ENCODE assay signal across 23 cellular contexts in genomic region chr1:95049935-95050334, GRCh38.
"Had no signal": no experiment of that assay in that cellular context is flagged by ENCODE, and none has a peak within 500 bp of the region (broad histone marks: within the 10 kb centered on the region; RNA-seq: fewer than 3 reads in every experiment).

No MANE protein-coding gene starts in this region.

- H3K36me3 ChIP-seq: gastrocnemius medialis, left ventricle myocardium inferior, spleen, tibial nerve had no signal

- H3K27me3 Mint-ChIP-seq: activated CD4-positive, alpha-beta memory T cell treated with anti-CD3 and anti-CD28 coated beads, Interleukin-2, amount 10 ng/mL, durations not matched to agents 7 days and 5 days; activated CD4-positive, alpha-beta T cell treated with anti-CD3 and anti-CD28 coated beads, Interleukin-2, amount 10 ng/mL, durations not matched to agents 24 days and 14 days; central memory CD8-positive, alpha-beta T cell; dendritic cell treated with granulocyte-macrophage colony-stimulating factor and Interleukin-4, amounts not matched to agents 40 ng/mL and 50 ng/mL, for 4 days; natural killer cell treated with Interleukin-12 subunit alpha and Interleukin-12 subunit beta and Interleukin-15 and Interleukin-18, amount 100 ng/mL, for 72 hours had no signal

- ATAC-seq: activated naive CD4-positive, alpha-beta T cell treated with anti-CD3 and anti-CD28 coated beads, Interleukin-2, amount 50 U/mL, for 72 hours; activated T-cell treated with anti-CD3 and anti-CD28 coated beads, Interleukin-2, amount 50 U/mL, for 72 hours; gastrocnemius medialis; mucosa of descending colon; natural killer cell treated with Interleukin-12 subunit alpha and Interleukin-12 subunit beta and Interleukin-15 and Interleukin-18, amount 100 ng/mL, for 72 hours; right cardiac atrium had no signal

- H3K27ac ChIP-seq: gastrocnemius medialis, left ventricle myocardium inferior, spleen, tibial nerve had no signal

- H3K4me3 Mint-ChIP-seq: activated CD4-positive, alpha-beta memory T cell treated with anti-CD3 and anti-CD28 coated beads, Interleukin-2, amount 10 ng/mL, durations not matched to agents 7 days and 5 days; activated CD4-positive, alpha-beta T cell treated with anti-CD3 and anti-CD28 coated beads, Interleukin-2, amount 10 ng/mL, durations not matched to agents 24 days and 14 days; activated T-cell treated with anti-CD3 and anti-CD28 coated beads, Interleukin-2, amount 50 U/mL, for 72 hours; central memory CD8-positive, alpha-beta T cell; dendritic cell treated with granulocyte-macrophage colony-stimulating factor and Interleukin-4, amounts not matched to agents 40 ng/mL and 50 ng/mL, for 4 days; natural killer cell treated with Interleukin-12 subunit alpha and Interleukin-12 subunit beta and Interleukin-15 and Interleukin-18, amount 100 ng/mL, for 72 hours had no signal

- DNase-seq: activated CD4-positive, alpha-beta memory T cell treated with anti-CD3 and anti-CD28 coated beads, Interleukin-2, amount 10 ng/mL, durations not matched to agents 7 days and 5 days; activated CD4-positive, alpha-beta T cell treated with anti-CD3 and anti-CD28 coated beads, Interleukin-2, amount 10 ng/mL, durations not matched to agents 24 days and 14 days; activated CD4-positive, CD25-positive, alpha-beta regulatory T cell treated with anti-CD3 and anti-CD28 coated beads, Interleukin-2, amount 50 U/mL, for 72 hours; activated naive CD4-positive, alpha-beta T cell; activated T-cell treated with anti-CD3 and anti-CD28 coated beads for 4 hours; activated T-cell treated with anti-CD3 and anti-CD28 coated beads, Interleukin-2, amount 50 U/mL, for 72 hours; effector CD8-positive, alpha-beta T cell; erythroblast; gastrocnemius medialis; glutamatergic neuron; left ventricle myocardium inferior; mucosa of descending colon; posterior cingulate gyrus; right cardiac atrium; spleen; stimulated activated CD4-positive, alpha-beta T cell treated with anti-CD3 and anti-CD28 coated beads, Interleukin-2, amount 100 ng/mL, for 48 hours; stimulated activated naive CD4-positive, alpha-beta T cell treated with Interleukin-2 at 50 U/mL for 16 hours; T-helper 2 cell had no signal

- H3K4me3 ChIP-seq: gastrocnemius medialis, left ventricle myocardium inferior, mucosa of descending colon, spleen, tibial nerve had no signal

- H3K27me3 ChIP-seq: gastrocnemius medialis, spleen, tibial nerve had no signal

- H3K4me1 ChIP-seq: gastrocnemius medialis, left ventricle myocardium inferior had no signal

- H3K27ac Mint-ChIP-seq: activated CD4-positive, alpha-beta memory T cell treated with anti-CD3 and anti-CD28 coated beads, Interleukin-2, amount 10 ng/mL, durations not matched to agents 7 days and 5 days; activated CD4-positive, alpha-beta T cell treated with anti-CD3 and anti-CD28 coated beads, Interleukin-2, amount 10 ng/mL, durations not matched to agents 24 days and 14 days; activated naive CD4-positive, alpha-beta T cell treated with anti-CD3 and anti-CD28 coated beads, Interleukin-2, amount 50 U/mL, for 72 hours; activated T-cell treated with anti-CD3 and anti-CD28 coated beads, Interleukin-2, amount 50 U/mL, for 72 hours; dendritic cell treated with granulocyte-macrophage colony-stimulating factor and Interleukin-4, amounts not matched to agents 40 ng/mL and 50 ng/mL, for 4 days; natural killer cell treated with Interleukin-12 subunit alpha and Interleukin-12 subunit beta and Interleukin-15 and Interleukin-18, amount 100 ng/mL, for 72 hours had no signal

- H3K36me3 Mint-ChIP-seq: activated naive CD4-positive, alpha-beta T cell treated with anti-CD3 and anti-CD28 coated beads, Interleukin-2, amount 50 U/mL, for 72 hours; natural killer cell treated with Interleukin-12 subunit alpha and Interleukin-12 subunit beta and Interleukin-15 and Interleukin-18, amount 100 ng/mL, for 72 hours had no signal

- H3K9me3 Mint-ChIP-seq: activated CD4-positive, alpha-beta memory T cell treated with anti-CD3 and anti-CD28 coated beads, Interleukin-2, amount 10 ng/mL, durations not matched to agents 7 days and 5 days; activated CD4-positive, alpha-beta T cell treated with anti-CD3 and anti-CD28 coated beads, Interleukin-2, amount 10 ng/mL, durations not matched to agents 24 days and 14 days; activated naive CD4-positive, alpha-beta T cell treated with anti-CD3 and anti-CD28 coated beads, Interleukin-2, amount 50 U/mL, for 72 hours; activated T-cell treated with anti-CD3 and anti-CD28 coated beads, Interleukin-2, amount 50 U/mL, for 72 hours; central memory CD8-positive, alpha-beta T cell; dendritic cell treated with granulocyte-macrophage colony-stimulating factor and Interleukin-4, amounts not matched to agents 40 ng/mL and 50 ng/mL, for 4 days; natural killer cell treated with Interleukin-12 subunit alpha and Interleukin-12 subunit beta and Interleukin-15 and Interleukin-18, amount 100 ng/mL, for 72 hours had no signal

- H3K9me3 ChIP-seq: gastrocnemius medialis, left ventricle myocardium inferior, mucosa of descending colon, spleen, tibial nerve had no signal

- H3K4me1 Mint-ChIP-seq: activated CD4-positive, alpha-beta memory T cell treated with anti-CD3 and anti-CD28 coated beads, Interleukin-2, amount 10 ng/mL, durations not matched to agents 7 days and 5 days; activated CD4-positive, alpha-beta T cell treated with anti-CD3 and anti-CD28 coated beads, Interleukin-2, amount 10 ng/mL, durations not matched to agents 24 days and 14 days; central memory CD8-positive, alpha-beta T cell had no signal
